18 cellular contexts compared by ENCODE assay signal in the genomic region with DNA sequence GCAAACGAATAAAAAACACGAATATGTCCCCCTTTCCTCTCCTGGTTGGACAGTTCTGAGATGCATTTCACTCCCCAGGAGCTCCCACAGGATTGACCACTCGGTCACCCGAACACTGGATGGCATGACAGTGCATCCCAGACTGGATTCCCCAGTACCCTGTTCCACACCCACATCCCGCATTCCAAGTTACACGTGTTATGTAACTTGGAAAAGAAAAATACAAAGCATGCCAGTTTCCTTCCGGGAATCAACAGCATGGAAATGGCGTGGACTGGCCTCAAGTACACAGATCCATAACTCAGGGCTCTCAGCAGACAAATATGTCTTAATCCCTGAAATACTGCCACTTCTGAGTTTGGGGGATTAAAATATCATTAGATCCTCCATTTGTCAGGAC.
"Had no signal": no experiment of that assay in that cellular context is flagged by ENCODE, and none has a peak within 500 bp of the region (broad histone marks: within the 10 kb centered on the region; RNA-seq: fewer than 3 reads in every experiment).

No MANE protein-coding gene starts in this region.

- H3K27me3 ChIP-seq: brain microvascular endothelial cell, colonic mucosa, esophagus muscularis mucosa, left lung, pancreas, transverse colon, vagina had no signal

- H3K4me1 ChIP-seq: colonic mucosa had no signal

- H3K27ac ChIP-seq: brain microvascular endothelial cell, colonic mucosa, esophagus muscularis mucosa, left lung, pancreas, transverse colon, vagina had no signal

- H3K4me3 ChIP-seq: colonic mucosa, esophagus muscularis mucosa, left lung, pancreas, transverse colon, vagina had no signal

- H3K27me3 Mint-ChIP-seq: central memory CD8-positive, alpha-beta T cell; naive B cell had no signal

- H3K9me3 Mint-ChIP-seq: activated naive CD8-positive, alpha-beta T cell treated with anti-CD3 and anti-CD28 coated beads, Interleukin-2, amount 10 ng/mL, durations not matched to agents 7 days and 5 days; central memory CD8-positive, alpha-beta T cell had no signal

- ATAC-seq: left lung had no signal

- H3K9me3 ChIP-seq: colonic mucosa, esophagus muscularis mucosa, left lung, pancreas, transverse colon, vagina had no signal

- H3K27ac Mint-ChIP-seq: activated naive CD8-positive, alpha-beta T cell treated with anti-CD3 and anti-CD28 coated beads, Interleukin-2, amount 10 ng/mL, durations not matched to agents 7 days and 5 days had no signal

- H3K36me3 Mint-ChIP-seq: naive B cell had no signal

- DNase-seq: activated CD4-positive, alpha-beta T cell treated with anti-CD3 and anti-CD28 coated beads, Interleukin-2, amount 50 U/mL, for 48 hours; activated naive CD8-positive, alpha-beta T cell treated with anti-CD3 and anti-CD28 coated beads, Interleukin-2, amount 10 ng/mL, durations not matched to agents 7 days and 5 days; activated T-cell treated with anti-CD3 and anti-CD28 coated beads for 4 hours; brain microvascular endothelial cell; colonic mucosa; effector CD4-positive, alpha-beta T cell; hippocampal formation; left lung; naive B cell; pancreas; stimulated activated CD4-positive, alpha-beta T cell treated with anti-CD3 and anti-CD28 coated beads, Interleukin-2, amount 100 ng/mL, for 24 hours; stimulated activated naive CD4-positive, alpha-beta T cell treated with Interleukin-2 at 50 U/mL for 16 hours; substantia nigra; transverse colon had no signal

- H3K36me3 ChIP-seq: brain microvascular endothelial cell, colonic mucosa, esophagus muscularis mucosa, left lung, pancreas, transverse colon, vagina had no signal

- H3K4me3 Mint-ChIP-seq: activated naive CD8-positive, alpha-beta T cell treated with anti-CD3 and anti-CD28 coated beads, Interleukin-2, amount 10 ng/mL, durations not matched to agents 7 days and 5 days; central memory CD8-positive, alpha-beta T cell; naive B cell; neural crest cell had no signal
